Comparison of ENCODE assay signal across 8 cellular contexts in genomic region chr7:135171581-135172291, GRCh38. TPM values are rescaled to one million over a fixed set of nuclear protein-coding genes. Genes with fewer than 3 reads are reported as not detected.
DNase-seq lines count a peak whose midpoint lies in the region; ATAC-seq, FAIRE-seq and TF ChIP-seq lines count a peak whose summit lies in the region.
"Not testable (repeated sequence)": the region's sequence is repeated elsewhere in the genome, so short reads cannot be mapped to it uniquely, and the experiment has no call there.

No MANE protein-coding gene starts in this region.

- not testable (repeated sequence) for H3K9me3 ChIP-seq in endodermal cell (ENCODE audit: control insufficient read depth, low read length)

- TF ChIP-seq CTCF in AG10803 (conservative IDR thresholded peaks at IDR 0.05; ENCODE audit: low read length); RWPE1 (conservative IDR thresholded peaks at IDR 0.05; ENCODE audit: low read depth); endodermal cell (conservative IDR thresholded peaks at IDR 0.05); nephron (IDR thresholded peaks at IDR 0.05; ENCODE audit: unreplicated experiment in 3 of 3): not testable (repeated sequence)

- H3K9me3 Mint-ChIP-seq in activated naive CD8-positive, alpha-beta T cell treated with anti-CD3 and anti-CD28 coated beads for 36 hours; endodermal cell; immature natural killer cell; nephron; stimulated activated naive B cell treated with anti-CD40 and anti-IgM and Interleukin-4, amounts not matched to agents 10 μg/mL and 1 μg/mL and 100 μg/mL, for 72 hours: not testable (repeated sequence)

- H3K36me3 Mint-ChIP-seq in activated naive CD8-positive, alpha-beta T cell treated with anti-CD3 and anti-CD28 coated beads for 36 hours = peaks cover 35% of the 10 kb centered on the region
- H3K36me3 Mint-ChIP-seq in endodermal cell (ENCODE audit: low read depth) (peaks cover 26% of the 10 kb centered on the region), nephron (ENCODE audit: low read depth) (peaks cover 41% of the 10 kb centered on the region)
- not testable (repeated sequence) for H3K36me3 Mint-ChIP-seq in immature natural killer cell
- H3K36me3 Mint-ChIP-seq in stimulated activated naive B cell treated with anti-CD40 and anti-IgM and Interleukin-4, amounts not matched to agents 10 μg/mL and 1 μg/mL and 100 μg/mL, for 72 hours = peaks cover 62 to 76% of the 10 kb centered on the region in 2 donors

- H3K27ac Mint-ChIP-seq in activated naive CD8-positive, alpha-beta T cell treated with anti-CD3 and anti-CD28 coated beads for 36 hours = peak overlapping the region; percentile 77
- H3K27ac Mint-ChIP-seq in endodermal cell (peak overlapping the region; percentile 90), immature natural killer cell (peak overlapping the region; percentile 77 to 95 (median 90)), nephron (peak overlapping the region; percentile 98 to 99 (median 99))
- H3K27ac Mint-ChIP-seq in stimulated activated naive B cell treated with anti-CD40 and anti-IgM and Interleukin-4, amounts not matched to agents 10 μg/mL and 1 μg/mL and 100 μg/mL, for 72 hours = peak overlapping the region; percentile 98

- 90 to 91% methylated on average over 19 of the region's 19 CpGs for WGBS in endodermal cell (ENCODE audit: insufficient coverage in 1 of 2, insufficient read length in 1 of 2), 2 experiments

- CTCF ChIA-PET in RWPE1 (lab: Yijun Ruan, JAX) = not testable (repeated sequence)

- peak; percentile 33 for DNase-seq in AG10803 (ENCODE audit: low read depth)
- DNase-seq in GM19239 (ENCODE audit: insufficient read length, low spot score); activated naive CD8-positive, alpha-beta T cell treated with anti-CD3 and anti-CD28 coated beads for 36 hours; immature natural killer cell: not testable (repeated sequence)
- peak; percentile 8 for DNase-seq in RWPE1 (ENCODE audit: low spot score)
- peak; percentile 82 for DNase-seq in endodermal cell
- peak; percentile 43 for DNase-seq in stimulated activated naive B cell treated with anti-CD40 and anti-IgM and Interleukin-4, amounts not matched to agents 10 μg/mL and 1 μg/mL and 100 μg/mL, for 72 hours

- not testable (repeated sequence) for ATAC-seq in stimulated activated naive B cell treated with anti-CD40 and anti-IgM and Interleukin-4, amounts not matched to agents 10 μg/mL and 1 μg/mL and 100 μg/mL, for 72 hours (replicated peaks)

- H3K4me3 Mint-ChIP-seq in activated naive CD8-positive, alpha-beta T cell treated with anti-CD3 and anti-CD28 coated beads for 36 hours = peak overlapping the region; percentile 71
- peak overlapping the region; percentile 76 for H3K4me3 Mint-ChIP-seq in endodermal cell
- peak overlapping the region; percentile 86 to 92 (median 90) for H3K4me3 Mint-ChIP-seq in immature natural killer cell
- H3K4me3 Mint-ChIP-seq in nephron = peak overlapping the region; percentile 90 to 95 (median 93)
- peak overlapping the region; percentile 84 to 88 for H3K4me3 Mint-ChIP-seq in stimulated activated naive B cell treated with anti-CD40 and anti-IgM and Interleukin-4, amounts not matched to agents 10 μg/mL and 1 μg/mL and 100 μg/mL, for 72 hours

- not testable (repeated sequence) for H3K4me1 ChIP-seq in endodermal cell (ENCODE audit: control insufficient read depth, insufficient read depth, low read length)

- H3K4me3 ChIP-seq in AG10803 (ENCODE audit: low read length); endodermal cell (ENCODE audit: low read length): not testable (repeated sequence)

- POLR2A ChIA-PET in RWPE1 (lab: Yijun Ruan, JAX; ENCODE audit: low non-redundant PET) = interaction anchor here (0.6 kb wide), 1 partner anchor 26 kb away, joined by 3 read pairs; no protein-coding TSS in a partner anchor

- not testable (repeated sequence) for H3K9ac ChIP-seq in endodermal cell (ENCODE audit: extremely low read depth, low read length, poor library complexity, severe bottlenecking)

- peak overlapping the region; percentile 96 for H3K27ac ChIP-seq in RWPE1
- H3K27ac ChIP-seq in endodermal cell (ENCODE audit: low read depth, low read length) = not testable (repeated sequence)

- peak; percentile 62 for FAIRE-seq in GM19239 (lab: Jason Lieb, UNC)

- H3K36me3 ChIP-seq in endodermal cell (ENCODE audit: control insufficient read depth, insufficient read depth, low read length) = peaks cover 20% of the 10 kb centered on the region

- peaks cover 39% of the 10 kb centered on the region for H3K4me1 Mint-ChIP-seq in activated naive CD8-positive, alpha-beta T cell treated with anti-CD3 and anti-CD28 coated beads for 36 hours
- H3K4me1 Mint-ChIP-seq in endodermal cell = peaks cover 11% of the 10 kb centered on the region
- H3K4me1 Mint-ChIP-seq in immature natural killer cell = peaks cover 40 to 44% of the 10 kb centered on the region in 2 donors
- peaks cover 32% of the 10 kb centered on the region for H3K4me1 Mint-ChIP-seq in nephron
- H3K4me1 Mint-ChIP-seq in stimulated activated naive B cell treated with anti-CD40 and anti-IgM and Interleukin-4, amounts not matched to agents 10 μg/mL and 1 μg/mL and 100 μg/mL, for 72 hours = peaks cover 50 to 67% of the 10 kb centered on the region in 2 donors

- not testable (repeated sequence) for H3K27me3 Mint-ChIP-seq in activated naive CD8-positive, alpha-beta T cell treated with anti-CD3 and anti-CD28 coated beads for 36 hours; endodermal cell (ENCODE audit: insufficient read depth); nephron (ENCODE audit: low read depth); stimulated activated naive B cell treated with anti-CD40 and anti-IgM and Interleukin-4, amounts not matched to agents 10 μg/mL and 1 μg/mL and 100 μg/mL, for 72 hours
- peaks cover 4 to 23% (median 13%) of the 10 kb centered on the region in 3 donors for H3K27me3 Mint-ChIP-seq in immature natural killer cell (ENCODE audit: low read depth in 3 of 3)

- not testable (repeated sequence) for H3K27me3 ChIP-seq in endodermal cell (ENCODE audit: control insufficient read depth, insufficient read depth, low read length, poor library complexity, severe bottlenecking)

RNA-seq across cellular contexts. Expression of gene CYREN, which starts 1.2 kb away (rescaled TPM):
- total RNA-seq in activated naive CD8-positive, alpha-beta T cell treated with anti-CD3 and anti-CD28 coated beads for 36 hours = 10 to 100 TPM; 51.7 to 54.4 TPM
- total RNA-seq in endodermal cell = 10 to 100 TPM; 60.6 to 67.8 TPM
- 38.5 TPM for polyA plus RNA-seq in endodermal cell (2013, experiment 1 of 2)
- polyA plus RNA-seq in endodermal cell (2013, experiment 2 of 2) = 29.7 TPM
- 10 to 100 TPM; 34.8 to 54.7 (median 53.1) TPM for polyA plus RNA-seq in immature natural killer cell

RNA-seq across cellular contexts. Expression of gene TMEM140, which starts 23.9 kb away (rescaled TPM):
- 10 to 100 TPM; 12.7 to 12.8 TPM for total RNA-seq in activated naive CD8-positive, alpha-beta T cell treated with anti-CD3 and anti-CD28 coated beads for 36 hours
- not detected for total RNA-seq in endodermal cell
- polyA plus RNA-seq in endodermal cell (2013, experiment 1 of 2) = not detected
- polyA plus RNA-seq in endodermal cell (2013, experiment 2 of 2) = not detected
- polyA plus RNA-seq in immature natural killer cell = 10 to 100 TPM; 14.5 to 47.5 (median 17.6) TPM

RNA-seq across cellular contexts. Expression of gene WDR91, which starts 39.6 kb away (rescaled TPM):
- total RNA-seq in activated naive CD8-positive, alpha-beta T cell treated with anti-CD3 and anti-CD28 coated beads for 36 hours = 10 to 100 TPM; 12.3 to 14.0 TPM
- 1 to 10 TPM; 8.2 to 9.6 TPM for total RNA-seq in endodermal cell
- polyA plus RNA-seq in endodermal cell (2013, experiment 1 of 2) = 11.9 TPM
- 14.5 TPM for polyA plus RNA-seq in endodermal cell (2013, experiment 2 of 2)
- polyA plus RNA-seq in immature natural killer cell = 1 to 10 TPM; 2.1 to 5.8 (median 3.2) TPM

Comparison
In these comparisons a context has a peak if more than half of its experiments do, and no peak if none do; other contexts are left out.
1. RNA of gene TMEM140, which starts 23.9 kb away (total RNA-seq): 12.7 to 12.8 TPM in activated naive CD8-positive, alpha-beta T cell treated with anti-CD3 and anti-CD28 coated beads for 36 hours; not detected in endodermal cell; every median in the first group is over 10 times any median in the second.
2. Peak in every context shown above with its lines, with median percentiles within 50 percentile points of each other: H3K27ac Mint-ChIP-seq and H3K4me3 Mint-ChIP-seq.